Comparison of ENCODE assay signal across 8 cellular contexts in the genomic region with DNA sequence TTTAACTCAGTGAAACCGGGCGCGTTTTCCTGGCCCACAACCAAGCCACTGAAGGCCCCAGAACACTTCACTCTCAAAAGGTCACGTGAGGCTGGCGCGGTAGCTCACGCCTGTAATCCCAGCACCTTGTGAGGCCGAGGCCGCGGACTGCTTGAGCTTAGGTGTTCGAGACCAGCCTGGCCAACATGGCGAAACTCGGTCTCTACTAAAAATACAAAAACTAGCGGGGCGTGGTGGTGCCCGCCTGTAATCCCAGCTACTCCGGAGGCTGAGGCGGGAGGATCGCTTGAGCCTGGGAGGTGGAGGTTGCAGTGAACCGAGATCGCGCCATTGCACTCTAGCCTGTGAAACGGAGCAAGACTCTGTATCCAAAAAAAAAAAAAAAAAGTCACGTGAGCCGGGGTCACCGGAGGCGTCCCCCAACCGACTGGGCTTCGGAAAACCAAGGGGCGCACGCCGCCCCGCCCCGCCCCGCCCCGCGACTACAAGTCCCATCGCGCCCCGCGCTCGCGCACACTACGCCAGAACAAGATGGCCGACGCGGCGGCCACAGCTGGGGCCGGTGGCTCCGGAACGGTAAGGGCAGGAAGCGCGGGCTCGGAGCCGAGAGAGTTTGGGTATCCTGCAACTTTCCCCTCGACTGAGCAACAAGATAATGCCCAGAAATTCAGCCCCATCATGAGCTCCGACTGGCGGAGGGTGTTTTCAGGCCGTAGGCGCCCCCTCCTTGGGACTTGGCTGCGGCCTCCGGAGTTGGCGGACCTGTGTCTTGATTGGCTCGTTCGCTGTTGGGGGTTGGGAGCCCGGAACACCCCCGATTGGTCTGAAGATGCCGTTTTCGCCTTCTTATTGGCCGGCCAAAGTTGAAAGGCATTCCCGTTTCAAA. TPM values are rescaled to one million over a fixed set of nuclear protein-coding genes. Genes with fewer than 3 reads are reported as not detected.
DNase-seq lines count a peak whose midpoint lies in the region; ATAC-seq and TF ChIP-seq lines count a peak whose summit lies in the region.

A gene with protein sequence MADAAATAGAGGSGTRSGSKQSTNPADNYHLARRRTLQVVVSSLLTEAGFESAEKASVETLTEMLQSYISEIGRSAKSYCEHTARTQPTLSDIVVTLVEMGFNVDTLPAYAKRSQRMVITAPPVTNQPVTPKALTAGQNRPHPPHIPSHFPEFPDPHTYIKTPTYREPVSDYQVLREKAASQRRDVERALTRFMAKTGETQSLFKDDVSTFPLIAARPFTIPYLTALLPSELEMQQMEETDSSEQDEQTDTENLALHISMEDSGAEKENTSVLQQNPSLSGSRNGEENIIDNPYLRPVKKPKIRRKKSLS (plus strand): TSS at position 514 of the 886 bp plus-strand sequence. CDS start 18 bp downstream, at position 532.

- H3K4me2 ChIP-seq in KMS-11: peak within 1 kb of the TSS; percentile 90

- CTCF ChIA-PET in Panc1 (lab: Charles Lee): interaction anchor here (0.6 to 0.7 kb wide), 2 partner anchors 15 to 264 kb away, joined by 3 to 7 read pairs; no protein-coding TSS in a partner anchor

- ATAC-seq in GM21737 (IDR thresholded peaks at IDR 0.05; ENCODE audit: unreplicated experiment) (peak; percentile 67), Panc1 (peak; percentile 92), esophagus mucosa (peak; percentile 72)
- ATAC-seq in activated T-cell treated with anti-CD3 and anti-CD28 coated beads, Interleukin-2, amount 50 U/mL, for 4 hours: peak; percentile 80 to 84

- H3K4me3 Mint-ChIP-seq in activated T-cell treated with anti-CD3 and anti-CD28 coated beads, Interleukin-2, amount 50 U/mL, for 4 hours: peak within 1 kb of the TSS; percentile 94

- BruUV-seq in Panc1 (replicated peaks; lab: Mats Ljungman, UMichigan): no TSS peak

- H3K36me3 ChIP-seq in KMS-11 (ENCODE audit: insufficient read depth) (no peaks in the 10 kb centered on the region), Panc1 (ENCODE audit: control insufficient read depth, insufficient read depth, low read length) (peaks cover 3% of the 10 kb centered on the region; the same call in 1 of the 2 replicates), muscle layer of duodenum (ENCODE audit: control insufficient read depth in 1 of 2, insufficient read depth in 2 of 2, low read length in 2 of 2) (peaks cover 4 to 7% of the 10 kb centered on the region in 2 donors)

- H3K9me3 ChIP-seq in Panc1 (ENCODE audit: control insufficient read depth, insufficient read depth, low read depth, low read length) (no peaks in the 10 kb centered on the region), muscle layer of duodenum (ENCODE audit: control insufficient read depth in 1 of 2, low read length in 2 of 2) (no peaks in the 10 kb centered on the region)

- H3K4me1 ChIP-seq in KMS-11 (ENCODE audit: low read depth, poor library complexity, severe bottlenecking) (peaks cover 30% of the 10 kb centered on the region), Panc1 (ENCODE audit: control insufficient read depth, insufficient read depth, low read length) (peaks cover 25% of the 10 kb centered on the region), muscle layer of duodenum (ENCODE audit: control insufficient read depth in 1 of 2, insufficient read depth in 2 of 2, low read length in 2 of 2) (peaks cover 22 to 52% of the 10 kb centered on the region in 2 donors)

- peak within 1 kb of the TSS; percentile 75 for H3K27ac ChIP-seq in KMS-11
- peak within 1 kb of the TSS; percentile 96 for H3K27ac ChIP-seq in Panc1 (ENCODE audit: low read length)
- H3K27ac ChIP-seq in muscle layer of duodenum (ENCODE audit: low read length): peak within 1 kb of the TSS; percentile 79

- no peak within 1 kb of the TSS for H3K4me3 ChIP-seq in KMS-11 (IDR thresholded peaks at IDR 0.05; ENCODE audit: insufficient read depth, low read depth, low read length)
- peak within 1 kb of the TSS; percentile 85 to 97 for H3K4me3 ChIP-seq in Panc1 (ENCODE audit: low read depth in 2 of 2, low read length in 2 of 2)
- H3K4me3 ChIP-seq in muscle layer of duodenum (ENCODE audit: low read depth in 1 of 2, low read length in 2 of 2): peak within 1 kb of the TSS; percentile 92 to 93

- DNase-seq in DMS53 treated with DMSO at 0.1 percent for 48 hours (lab: John Stamatoyannopoulos, UW; ENCODE audit: unreplicated experiment) (peak; percentile 79), Panc1 (ENCODE audit: low read depth, low spot score) (peak; percentile 70)
- peak; percentile 81 for DNase-seq in activated T-cell treated with anti-CD3 and anti-CD28 coated beads, Interleukin-2, amount 50 U/mL, for 4 hours
- DNase-seq in stimulated activated CD8-positive, alpha-beta memory T cell treated with anti-CD3 and anti-CD28 coated beads, Interleukin-7, amount 100 ng/mL, for 4 hours (ENCODE audit: low read depth in 2 of 2): peak; percentile 84 to 87

- no peaks in the 10 kb centered on the region for H3K27me3 Mint-ChIP-seq in activated T-cell treated with anti-CD3 and anti-CD28 coated beads, Interleukin-2, amount 50 U/mL, for 4 hours (ENCODE audit: low read depth)

- TF ChIP-seq CTCF in KMS-11 (conservative IDR thresholded peaks at IDR 0.05; ENCODE audit: low read depth, low read length): no peak
- TF ChIP-seq CTCF in Panc1 (IDR thresholded peaks at IDR 0.05): no peak

- intact Hi-C loops in Panc1 (cut with micrococcal nuclease; ENCODE audit: unreplicated experiment): no loop called here

- H3K79me2 ChIP-seq in KMS-11 (ENCODE audit: insufficient read depth, low read depth): no peaks in the 10 kb centered on the region

- peaks cover 62% of the 10 kb centered on the region for H3K4me1 Mint-ChIP-seq in activated T-cell treated with anti-CD3 and anti-CD28 coated beads, Interleukin-2, amount 50 U/mL, for 4 hours (ENCODE audit: low read depth)

- no peaks in the 10 kb centered on the region for H3K9me3 Mint-ChIP-seq in activated T-cell treated with anti-CD3 and anti-CD28 coated beads, Interleukin-2, amount 50 U/mL, for 4 hours

- in situ Hi-C loops in Panc1 (cut with HindIII; ENCODE audit: low pct_unique_long_range_greater_than_20kb, low sequenced_read_pairs): no loop called here

- peaks cover 39% of the 10 kb centered on the region for H3K27me3 ChIP-seq in KMS-11 (ENCODE audit: insufficient read depth, low read depth)
- H3K27me3 ChIP-seq in Panc1 (ENCODE audit: control insufficient read depth, insufficient read depth, low read length): no peaks in the 10 kb centered on the region
- no peaks in the 10 kb centered on the region for H3K27me3 ChIP-seq in muscle layer of duodenum (ENCODE audit: low read depth, low read length)

- POLR2A ChIA-PET in Panc1 (lab: Charles Lee): interaction anchor here (0.6 to 0.7 kb wide), 3 partner anchors 8 to 728 kb away, joined by 3 to 5 read pairs (median 5); no protein-coding TSS in a partner anchor

- H3K36me3 Mint-ChIP-seq in activated T-cell treated with anti-CD3 and anti-CD28 coated beads, Interleukin-2, amount 50 U/mL, for 4 hours (ENCODE audit: insufficient read depth): peaks cover 14% of the 10 kb centered on the region

- H2AFZ ChIP-seq in KMS-11 (ENCODE audit: low read depth): peak within 1 kb of the TSS; percentile 86

- no peaks in the 10 kb centered on the region for H4K20me1 ChIP-seq in KMS-11 (ENCODE audit: insufficient read depth)

- H3K9ac ChIP-seq in KMS-11: peak within 1 kb of the TSS; percentile 84

RNA-seq across cellular contexts. Expression of the gene that starts here (rescaled TPM):
- total RNA-seq in Panc1 (2021; ENCODE audit: unreplicated experiment) (35.5 TPM), esophagus mucosa (13.8 TPM)
- polyA plus RNA-seq in Panc1 (2012; ENCODE audit: insufficient read length): 18.2 TPM
- 10 to 100 TPM; 35.7 to 39.9 (median 38.2) TPM for total RNA-seq in activated T-cell treated with anti-CD3 and anti-CD28 coated beads, Interleukin-2, amount 50 U/mL, for 4 hours
